ENCODE assay signal across 25 cellular contexts in genomic region chr12:121403721-121404120, GRCh38.
"Had no signal": no experiment of that assay in that cellular context is flagged by ENCODE, and none has a peak within 500 bp of the region (broad histone marks: within the 10 kb centered on the region; RNA-seq: fewer than 3 reads in every experiment).

No MANE protein-coding gene starts in this region.

- DNase-seq: Kasumi-1, MG63, NCI-H1092, NCI-H1105 treated with DMSO at 0.1 percent for 48 hours, NCI-H1417 treated with DMSO at 0.1 percent for 48 hours, NCI-H146, NCI-H1694 treated with DMSO at 0.1 percent for 48 hours, NCI-H1930, NCI-H2081, NCI-H2107, NCI-H2227 treated with DMSO at 0.1 percent for 48 hours, NCI-H524, NCI-H526 treated with DMSO at 0.1 percent for 48 hours, NCI-H774, Right ventricle myocardium superior, RPMI8226, SIG-M5 had no signal

- H3K27me3 Mint-ChIP-seq: IgD-negative memory B cell had no signal

- H3K27ac Mint-ChIP-seq: IgD-negative memory B cell had no signal

- H3K9me3 Mint-ChIP-seq: IgD-negative memory B cell had no signal

- H3K4me3 ChIP-seq: K562, MG63, SJSA1, SK-N-MC had no signal

- H3K9me3 ChIP-seq: MG63, SJSA1 had no signal

- H3K27ac ChIP-seq: HL-60, KMS-11, SJSA1, SK-N-MC had no signal

- H3K4me3 Mint-ChIP-seq: IgD-negative memory B cell had no signal

- ATAC-seq: K562 had no signal

- H3K4me1 ChIP-seq: SJSA1 had no signal

- FAIRE-seq: HTR-8/SVneo, K562, RCC 7860 had no signal

- H3K9ac ChIP-seq: KMS-11 had no signal

- H3K27me3 ChIP-seq: MG63, SJSA1 had no signal

- H3K36me3 Mint-ChIP-seq: IgD-negative memory B cell had no signal
